In genomic region chr1:77219166-77219887, GRCh38 we compare ENCODE assay signal across 1 cellular context.
TF ChIP-seq lines count a peak whose summit lies in the region.

PIGK (minus strand) TSS chr1:77219430; CDS start chr1:77219402, 28 bp downstream.

TF ChIP-seq in GM12878, 131 proteins besides CTCF, POLR2A, EP300 and RAD21 (continued from another document and continues in another):
- no peak for TF ChIP-seq ZNF687 (IDR thresholded peaks at IDR 0.05)
- TF ChIP-seq PRDM15 (CRISPR knock-in tag; IDR thresholded peaks at IDR 0.05) = no peak
- TF ChIP-seq ZNF384 (IDR thresholded peaks at IDR 0.05; ENCODE audit: borderline replicate concordance, low read depth, low read length) = no peak
- no peak for TF ChIP-seq RAD51 (IDR thresholded peaks at IDR 0.05)
- TF ChIP-seq JUNB (IDR thresholded peaks at IDR 0.05) = no peak
- TF ChIP-seq BHLHE40 (IDR thresholded peaks at IDR 0.05; ENCODE audit: borderline replicate concordance in 1 of 2, low read depth in 2 of 2, low read length in 1 of 2) = peak in 1 of 2 experiments; percentile 40; a peak in 1 of 4 replicates
- TF ChIP-seq POLR2AphosphoS2 (IDR thresholded peaks at IDR 0.05; ENCODE audit: low read depth, low read length) = 0 out of 2 replicates have a peak, but pooled peaks have one; percentile 46
- TF ChIP-seq RELA (IDR thresholded peaks at IDR 0.05; ENCODE audit: borderline replicate concordance, partially characterized antibody) = peak; percentile 45
- TF ChIP-seq MYB (IDR thresholded peaks at IDR 0.05; ENCODE audit: borderline replicate concordance, low read depth, low read length) = no peak
- TF ChIP-seq NFYA (IDR thresholded peaks at IDR 0.05; ENCODE audit: borderline replicate concordance, low read depth, low read length) = no peak
- no peak for TF ChIP-seq MEF2A (IDR thresholded peaks at IDR 0.05; ENCODE audit: insufficient read depth, low read depth, low read length)
- TF ChIP-seq SRF (IDR thresholded peaks at IDR 0.05; ENCODE audit: low read depth in 2 of 2, low read length in 2 of 2) = no peak
- 0 out of 2 replicates have a peak, but pooled peaks have one; percentile 49 for TF ChIP-seq HCFC1 (IDR thresholded peaks at IDR 0.05; ENCODE audit: low read length)
- no peak for TF ChIP-seq PAX5 (IDR thresholded peaks at IDR 0.05; ENCODE audit: borderline replicate concordance, low read depth, low read length)
- TF ChIP-seq CHD2 (IDR thresholded peaks at IDR 0.05; ENCODE audit: borderline replicate concordance, low read depth, low read length) = 0 out of 2 replicates have a peak, but pooled peaks have one; percentile 42
- peak; percentile 73 for TF ChIP-seq TAF1 (IDR thresholded peaks at IDR 0.05; ENCODE audit: borderline replicate concordance, low read depth, low read length)
- TF ChIP-seq MTA3 (IDR thresholded peaks at IDR 0.05; ENCODE audit: borderline replicate concordance, low read length) = no peak
- no peak for TF ChIP-seq IRF5 (IDR thresholded peaks at IDR 0.05; ENCODE audit: borderline replicate concordance)
- no peak for TF ChIP-seq REST (IDR thresholded peaks at IDR 0.05; ENCODE audit: low read depth, low read length)
- TF ChIP-seq RBBP5 (conservative IDR thresholded peaks at IDR 0.05) = no peak
- no peak for TF ChIP-seq ZNF592 (IDR thresholded peaks at IDR 0.05)
- no peak for TF ChIP-seq WRNIP1 (IDR thresholded peaks at IDR 0.05; ENCODE audit: borderline replicate concordance, low read depth, low read length)
- TF ChIP-seq SP1 (IDR thresholded peaks at IDR 0.05; ENCODE audit: low read depth, low read length) = no peak
- TF ChIP-seq BACH1 (IDR thresholded peaks at IDR 0.05; ENCODE audit: borderline replicate concordance) = no peak
- no peak for TF ChIP-seq ZNF24 (IDR thresholded peaks at IDR 0.05)
- TF ChIP-seq STAT1 (conservative IDR thresholded peaks at IDR 0.05) = no peak
- TF ChIP-seq DPF2 (IDR thresholded peaks at IDR 0.05) = no peak
- TF ChIP-seq CEBPZ (IDR thresholded peaks at IDR 0.05; ENCODE audit: low read depth, low read length) = no peak
- no peak; the same call in 1 of the 2 replicates for TF ChIP-seq SMARCA5 (IDR thresholded peaks at IDR 0.05)
- no peak for TF ChIP-seq TCF3 (IDR thresholded peaks at IDR 0.05; ENCODE audit: borderline replicate concordance, insufficient read depth, low read depth, low read length)
- TF ChIP-seq EED (IDR thresholded peaks at IDR 0.05; ENCODE audit: low read depth) = no peak
- TF ChIP-seq PBX3 (IDR thresholded peaks at IDR 0.05; ENCODE audit: insufficient replicate concordance, low read depth, low read length) = no peak
- TF ChIP-seq MLLT1 (IDR thresholded peaks at IDR 0.05) = no peak
